ENCODE assay signal across 11 cellular contexts in genomic region chrX:46953597-46953996, GRCh38. TPM values are rescaled to one million over a fixed set of nuclear protein-coding genes. Genes with fewer than 3 reads are reported as not detected.
DNase-seq lines count a peak whose midpoint lies in the region; ATAC-seq and TF ChIP-seq lines count a peak whose summit lies in the region.
"Had no signal": no experiment of that assay in that cellular context is flagged by ENCODE, and none has a peak within 500 bp of the region (broad histone marks: within the 10 kb centered on the region; RNA-seq: fewer than 3 reads in every experiment).

No MANE protein-coding gene starts in this region.

- H3K9ac ChIP-seq in trophoblast cell (ENCODE audit: low read length), result no peak overlapping the region

- H3K27ac ChIP-seq in trophoblast cell (ENCODE audit: low read depth, low read length), result peak overlapping the region; percentile 88
- H3K27ac ChIP-seq: left lung had no signal

- H2BK12ac ChIP-seq in trophoblast cell (ENCODE audit: low read length), result no peak overlapping the region

- H3K36me3 ChIP-seq in trophoblast cell (ENCODE audit: control insufficient read depth in 1 of 2, insufficient read depth in 2 of 2, low read length in 2 of 2), result no peaks in the 10 kb centered on the region
- H3K36me3 ChIP-seq: left lung had no signal

- H3K9me3 ChIP-seq in trophoblast cell (ENCODE audit: insufficient read depth, low read depth, low read length), result no peaks in the 10 kb centered on the region
- H3K9me3 ChIP-seq: left lung had no signal

- H3K14ac ChIP-seq in trophoblast cell (ENCODE audit: low read length), result no peak overlapping the region

- H2AFZ ChIP-seq in trophoblast cell (ENCODE audit: insufficient read depth, low read length, poor library complexity), result no peak overlapping the region

- H3K79me1 ChIP-seq in trophoblast cell (ENCODE audit: low read length), result peaks cover 2% of the 10 kb centered on the region

- no peak overlapping the region for H2AK5ac ChIP-seq in trophoblast cell (ENCODE audit: low read length)

- H2BK120ac ChIP-seq in trophoblast cell (ENCODE audit: insufficient read depth, low read length, poor library complexity), result no peak overlapping the region

- no peak overlapping the region for H4K91ac ChIP-seq in trophoblast cell (ENCODE audit: low read depth, low read length)

- H3K18ac ChIP-seq in trophoblast cell (ENCODE audit: low read length), result no peak overlapping the region

- no peak overlapping the region for H4K12ac ChIP-seq in trophoblast cell (ENCODE audit: low read depth, low read length)

- no peak for TF ChIP-seq CTCF in choroid plexus epithelial cell (conservative IDR thresholded peaks at IDR 0.05; ENCODE audit: low read depth, low read length)

- no peaks in the 10 kb centered on the region for H3K79me2 ChIP-seq in trophoblast cell (ENCODE audit: control insufficient read depth, insufficient read depth, low read length, poor library complexity)

- H3K4ac ChIP-seq in trophoblast cell (ENCODE audit: low read depth, low read length), result no peak overlapping the region

- H3K4me3 ChIP-seq in choroid plexus epithelial cell (ENCODE audit: low read depth, low read length), result no peak overlapping the region
- H3K4me3 ChIP-seq in trophoblast cell (ENCODE audit: low read depth, low read length), result no peak overlapping the region
- H3K4me3 ChIP-seq: left lung had no signal

- no peaks in the 10 kb centered on the region for H3K27me3 ChIP-seq in trophoblast cell (ENCODE audit: insufficient read depth, low read length)
- H3K27me3 ChIP-seq: left lung had no signal

- peak; percentile 7 for ATAC-seq in GM19025 (IDR thresholded peaks at IDR 0.05; ENCODE audit: low read depth, unreplicated experiment)
- peak; percentile 37 for ATAC-seq in HG03378 (IDR thresholded peaks at IDR 0.05; ENCODE audit: unreplicated experiment)
- ATAC-seq: left lung had no signal

- no peak overlapping the region for H3K23ac ChIP-seq in trophoblast cell (ENCODE audit: low read length)

- DNase-seq in choroid plexus epithelial cell (ENCODE audit: low read depth) (peak; percentile 63), trophoblast cell (peak; percentile 55 to 77), AG08395 (ENCODE audit: low spot score) (no peak), KG1 (lab: John Stamatoyannopoulos, UW) (no peak)
- DNase-seq in central memory CD4-positive, alpha-beta T cell, result no peak
- no peak for DNase-seq in activated effector memory CD4-positive, alpha-beta T cell treated with anti-CD3 and anti-CD28 coated beads, Interleukin-2, amount 50 U/mL, for 16 hours
- DNase-seq: activated naive CD8-positive, alpha-beta T cell treated with anti-CD3 and anti-CD28 coated beads, Interleukin-2, amount 10 ng/mL, durations not matched to agents 7 days and 5 days; left lung; NCI-H774 had no signal

- H3K4me2 ChIP-seq in trophoblast cell (ENCODE audit: low read length), result no peak overlapping the region

- WGBS in trophoblast cell (ENCODE audit: extremely low coverage, insufficient coverage, insufficient read length), result no CpG with 5 or more reads among the region's 2 CpGs

- no peak overlapping the region for H2BK5ac ChIP-seq in trophoblast cell (ENCODE audit: low read depth, low read length, poor library complexity)

- H3K4me1 ChIP-seq in trophoblast cell (ENCODE audit: control insufficient read depth in 1 of 2, insufficient read depth in 2 of 2, low read length in 2 of 2), result peaks cover 0 to 9% of the 10 kb centered on the region in 2 experiments

- H4K8ac ChIP-seq in trophoblast cell (ENCODE audit: low read depth, low read length), result no peak overlapping the region

RNA-seq across cellular contexts. Expression of gene JADE3, which starts 41.4 kb away (rescaled TPM):
- 15.6 and 15.7 TPM in 2 replicates for polyA plus RNA-seq in trophoblast cell (2013)

Comparison
In these comparisons a context has a peak if more than half of its experiments do, and no peak if none do; other contexts are left out.
1. DNase-seq: peak in choroid plexus epithelial cell (single experiment) and trophoblast cell (2 of 2); none in central memory CD4-positive, alpha-beta T cell (single experiment), AG08395 (single experiment), activated effector memory CD4-positive, alpha-beta T cell treated with anti-CD3 and anti-CD28 coated beads, Interleukin-2, amount 50 U/mL, for 16 hours (single experiment) and KG1 (single experiment).